ENCODE assay signal across 7 cellular contexts in genomic region chr1:220094016-220094911, GRCh38. TPM values are rescaled to one million over a fixed set of nuclear protein-coding genes. Genes with fewer than 3 reads are reported as not detected.
DNase-seq lines count a peak whose midpoint lies in the region; ATAC-seq and TF ChIP-seq lines count a peak whose summit lies in the region.

Gene IARS2, plus strand, starts transcription at chr1:220094132. Its CDS starts 85 bp downstream, at chr1:220094217.

- DNase-seq in NCI-H2029 (lab: John Stamatoyannopoulos, UW): peak; percentile 70
- DNase-seq in UCSD-AML1 (lab: John Stamatoyannopoulos, UW; ENCODE audit: unreplicated experiment): peak; percentile 90
- DNase-seq in brain microvascular endothelial cell: peak; percentile 79

- TF ChIP-seq CTCF in brain microvascular endothelial cell (IDR thresholded peaks at IDR 0.05; ENCODE audit: low read depth, low read length, missing control alignments): no peak

- H3K36me3 ChIP-seq in brain microvascular endothelial cell (replicated peaks) (peaks cover 6% of the 10 kb centered on the region), iPS-18a (ENCODE audit: control insufficient read depth, low read depth, low read length) (peaks cover 13% of the 10 kb centered on the region), skeletal muscle tissue (ENCODE audit: control insufficient read depth in 3 of 3, insufficient read depth in 3 of 3, low read length in 3 of 3) (peaks cover 6 to 11% (median 8%) of the 10 kb centered on the region in 3 donors)

- H3K9me3 ChIP-seq in iPS-18a (ENCODE audit: control insufficient read depth, low read depth, low read length) (no peaks in the 10 kb centered on the region), skeletal muscle tissue (ENCODE audit: control insufficient read depth in 3 of 3, low read length in 3 of 3) (no peaks in the 10 kb centered on the region)

- peak within 1 kb of the TSS; percentile 83 for H3K9ac ChIP-seq in iPS-18a (ENCODE audit: low read length)
- peak within 1 kb of the TSS; percentile 82 to 90 (median 87) for H3K9ac ChIP-seq in skeletal muscle tissue (ENCODE audit: low read depth in 1 of 3, low read length in 3 of 3)

- in situ Hi-C loops in brain microvascular endothelial cell (cut with HindIII; ENCODE audit: low pct_ligation_motif_present, low sequenced_read_pairs): no loop called here

- H3K27me3 ChIP-seq in brain microvascular endothelial cell (replicated peaks) (no peaks in the 10 kb centered on the region), iPS-18a (ENCODE audit: control insufficient read depth, insufficient read depth, low read length) (no peaks in the 10 kb centered on the region), skeletal muscle tissue (ENCODE audit: control insufficient read depth in 3 of 3, insufficient read depth in 3 of 3, low read length in 3 of 3) (no peaks in the 10 kb centered on the region)

- peaks cover 5% of the 10 kb centered on the region for H3K4me1 ChIP-seq in iPS-18a (ENCODE audit: control insufficient read depth, low read depth, low read length)
- peaks cover 10 to 18% (median 15%) of the 10 kb centered on the region in 3 donors for H3K4me1 ChIP-seq in skeletal muscle tissue (ENCODE audit: control insufficient read depth in 3 of 3, insufficient read depth in 3 of 3, low read length in 3 of 3)

- H3K4me3 ChIP-seq in brain microvascular endothelial cell (ENCODE audit: low read depth, low read length): peak within 1 kb of the TSS; percentile 83
- peak within 1 kb of the TSS; percentile 84 for H3K4me3 ChIP-seq in iPS-18a (ENCODE audit: low read length)
- H3K4me3 ChIP-seq in skeletal muscle tissue (ENCODE audit: low read length in 3 of 3): peak within 1 kb of the TSS; percentile 89 to 96 (median 92)

- peak; percentile 76 for TF ChIP-seq POLR2A in GM18505 (IDR thresholded peaks at IDR 0.05; ENCODE audit: borderline replicate concordance, extremely low read depth, insufficient read depth, insufficient read length)

- H3K27ac ChIP-seq in brain microvascular endothelial cell (peak within 1 kb of the TSS; percentile 30), iPS-18a (ENCODE audit: low read length) (peak within 1 kb of the TSS; percentile 18), skeletal muscle tissue (ENCODE audit: low read depth, low read length) (peak within 1 kb of the TSS; percentile 79)

- peak; percentile 64 for ATAC-seq in GM18505 (IDR thresholded peaks at IDR 0.05; ENCODE audit: unreplicated experiment)
- peak; percentile 58 for ATAC-seq in HG02852 (IDR thresholded peaks at IDR 0.05; ENCODE audit: unreplicated experiment)

RNA-seq across cellular contexts. Expression of gene IARS2, which starts in this region (rescaled TPM):
- 78.3 TPM for total RNA-seq in skeletal muscle tissue

Comparison
In these comparisons a context has a peak if more than half of its experiments do, and no peak if none do; other contexts are left out.
1. Peak in every context shown above with its lines: DNase-seq, ATAC-seq, H3K4me3 ChIP-seq and H3K27ac ChIP-seq.
2. H3K27ac ChIP-seq: peak in every context shown above with its lines; median percentile 79 in skeletal muscle tissue; 30 in brain microvascular endothelial cell; 18 in iPS-18a.